ENCODE assay signal across 13 cellular contexts in the genomic region with DNA sequence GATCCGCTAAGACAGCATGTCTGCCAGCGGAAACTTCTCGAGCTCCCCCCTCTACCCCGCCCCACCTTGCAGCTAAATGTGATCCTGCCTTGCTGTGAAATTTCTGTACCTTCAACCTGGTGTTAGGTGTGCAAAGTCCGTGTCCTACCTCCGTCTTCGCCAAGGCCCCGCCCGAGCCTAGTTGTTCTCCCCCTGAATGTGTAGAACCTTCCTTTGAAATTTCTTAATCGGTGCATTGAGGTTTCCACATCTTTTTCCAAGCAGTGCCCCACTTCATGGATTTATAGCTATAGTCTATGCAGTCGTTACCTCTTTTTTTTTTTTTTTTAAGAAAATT. TPM values are rescaled to one million over a fixed set of nuclear protein-coding genes. Genes with fewer than 3 reads are reported as not detected.
DNase-seq lines count a peak whose midpoint lies in the region; ATAC-seq and TF ChIP-seq lines count a peak whose summit lies in the region.
"Had no signal": no experiment of that assay in that cellular context is flagged by ENCODE, and none has a peak within 500 bp of the region (broad histone marks: within the 10 kb centered on the region; RNA-seq: fewer than 3 reads in every experiment).

No MANE protein-coding gene starts in this region.

- CTCF ChIA-PET in CD8-positive, alpha-beta T cell (lab: Charles Lee) = interaction anchor here (0.7 kb wide), 2 partner anchors 30 to 623 kb away, joined by 3 read pairs; no protein-coding TSS in a partner anchor

- H3K4me3 ChIP-seq in AG10803 (ENCODE audit: low read length) (peak overlapping the region; percentile 86), neural progenitor cell (no peak overlapping the region)
- no peak overlapping the region for H3K4me3 ChIP-seq in CD8-positive, alpha-beta T cell (ENCODE audit: low read depth, low read length)

- H3K36me3 Mint-ChIP-seq in CD8-positive, alpha-beta T cell = no peaks in the 10 kb centered on the region
- H3K36me3 Mint-ChIP-seq in activated T-helper 2 cell treated with anti-CD3 and anti-CD28 coated beads, Interferon-gamma antibody, Interleukin-2, Interleukin-4, amounts not matched to agents 10 μg/mL and 5 μg/mL and 100 μg/mL, durations not matched to agents 14 hours and 24 hours and 36 hours (ENCODE audit: low read depth) = peaks cover 2% of the 10 kb centered on the region
- H3K36me3 Mint-ChIP-seq in natural killer cell (no peaks in the 10 kb centered on the region), neural progenitor cell (no peaks in the 10 kb centered on the region)

- H3K27ac Mint-ChIP-seq in CD8-positive, alpha-beta T cell = no peak overlapping the region
- H3K27ac Mint-ChIP-seq in activated T-helper 2 cell treated with anti-CD3 and anti-CD28 coated beads, Interferon-gamma antibody, Interleukin-2, Interleukin-4, amounts not matched to agents 10 μg/mL and 5 μg/mL and 100 μg/mL, durations not matched to agents 14 hours and 24 hours and 36 hours = peak overlapping the region; percentile 50
- H3K27ac Mint-ChIP-seq in natural killer cell = no peak overlapping the region
- H3K27ac Mint-ChIP-seq in neural progenitor cell = no peak overlapping the region

- H3K4me1 Mint-ChIP-seq in CD8-positive, alpha-beta T cell (ENCODE audit: low read depth) = peaks cover 28% of the 10 kb centered on the region
- peaks cover 6% of the 10 kb centered on the region for H3K4me1 Mint-ChIP-seq in activated T-helper 2 cell treated with anti-CD3 and anti-CD28 coated beads, Interferon-gamma antibody, Interleukin-2, Interleukin-4, amounts not matched to agents 10 μg/mL and 5 μg/mL and 100 μg/mL, durations not matched to agents 14 hours and 24 hours and 36 hours (ENCODE audit: low read depth)
- H3K4me1 Mint-ChIP-seq in natural killer cell = peaks cover 18 to 31% of the 10 kb centered on the region in 2 donors
- no peaks in the 10 kb centered on the region for H3K4me1 Mint-ChIP-seq in neural progenitor cell

- peaks cover 75% of the 10 kb centered on the region for H4K20me1 ChIP-seq in neural progenitor cell (ENCODE audit: low read depth)

- ATAC-seq in CD8-positive, alpha-beta T cell = no peak
- ATAC-seq in natural killer cell (no peak), HG03097 (IDR thresholded peaks at IDR 0.05; ENCODE audit: low FRiP score, unreplicated experiment) (no peak)

- H3K27ac ChIP-seq in CD8-positive, alpha-beta T cell (ENCODE audit: low read depth, low read length) = no peak overlapping the region
- no peak overlapping the region for H3K27ac ChIP-seq in neural progenitor cell
- H3K27ac ChIP-seq: BLaER1 treated with 17β-estradiol and CSF1 and Interleukin-3, amounts not matched to agents 10 nM and 100 nM; pancreas; upper lobe of left lung had no signal

- H3K36me3 ChIP-seq in CD8-positive, alpha-beta T cell (ENCODE audit: insufficient read depth, low read length) = no peaks in the 10 kb centered on the region
- H3K36me3 ChIP-seq in neural progenitor cell = no peaks in the 10 kb centered on the region
- H3K36me3 ChIP-seq: BLaER1 treated with 17β-estradiol and CSF1 and Interleukin-3, amounts not matched to agents 10 nM and 100 nM; pancreas; SJCRH30; upper lobe of left lung had no signal

- peak overlapping the region; percentile 61 for H3K4me3 Mint-ChIP-seq in CD8-positive, alpha-beta T cell
- H3K4me3 Mint-ChIP-seq in activated T-helper 2 cell treated with anti-CD3 and anti-CD28 coated beads, Interferon-gamma antibody, Interleukin-2, Interleukin-4, amounts not matched to agents 10 μg/mL and 5 μg/mL and 100 μg/mL, durations not matched to agents 14 hours and 24 hours and 36 hours (ENCODE audit: low read depth) = no peak overlapping the region
- H3K4me3 Mint-ChIP-seq in natural killer cell = peak overlapping the region; percentile 64
- no peak overlapping the region for H3K4me3 Mint-ChIP-seq in neural progenitor cell

- no peak for DNase-seq in AG10803 (ENCODE audit: low read depth)
- no peak for DNase-seq in CD8-positive, alpha-beta T cell
- no peak for DNase-seq in activated T-helper 2 cell treated with anti-CD3 and anti-CD28 coated beads, Interferon-gamma antibody, Interleukin-2, Interleukin-4, amounts not matched to agents 10 μg/mL and 5 μg/mL and 100 μg/mL, durations not matched to agents 14 hours and 24 hours and 36 hours (ENCODE audit: low spot score)
- no peak for DNase-seq in natural killer cell
- DNase-seq in neural progenitor cell (ENCODE audit: low spot score) = no peak
- DNase-seq in RPMI8226 = no peak
- DNase-seq: upper lobe of left lung had no signal

- POLR2A ChIA-PET in CD8-positive, alpha-beta T cell (lab: Charles Lee) = interaction anchor here (1.0 to 1.6 kb wide), 2 partner anchors 15 to 18 kb away, joined by 3 read pairs; no protein-coding TSS in a partner anchor

- peaks cover 2% of the 10 kb centered on the region for H3K9me3 Mint-ChIP-seq in CD8-positive, alpha-beta T cell
- H3K9me3 Mint-ChIP-seq in activated T-helper 2 cell treated with anti-CD3 and anti-CD28 coated beads, Interferon-gamma antibody, Interleukin-2, Interleukin-4, amounts not matched to agents 10 μg/mL and 5 μg/mL and 100 μg/mL, durations not matched to agents 14 hours and 24 hours and 36 hours = no peaks in the 10 kb centered on the region
- H3K9me3 Mint-ChIP-seq in natural killer cell (no peaks in the 10 kb centered on the region), neural progenitor cell (peaks cover 5% of the 10 kb centered on the region)

- no peak overlapping the region for H2AFZ ChIP-seq in neural progenitor cell (replicated peaks)

- intact Hi-C loops in CD8-positive, alpha-beta T cell (cut with DNase I, micrococcal nuclease) = no loop called here
- intact Hi-C loops in activated T-helper 2 cell treated with anti-CD3 and anti-CD28 coated beads, Interferon-gamma antibody, Interleukin-2, Interleukin-4, amounts not matched to agents 10 μg/mL and 5 μg/mL and 100 μg/mL, durations not matched to agents 14 hours and 24 hours and 36 hours (cut with micrococcal nuclease) = no loop called here
- intact Hi-C loops in natural killer cell (cut with micrococcal nuclease) = loop anchor here (5.0 kb wide), 1 partner anchor 37 kb away; no protein-coding TSS in a partner anchor

- H3K9ac ChIP-seq in neural progenitor cell = no peak overlapping the region
- H3K9ac ChIP-seq: BLaER1 treated with 17β-estradiol and CSF1 and Interleukin-3, amounts not matched to agents 10 nM and 100 nM had no signal

- H3K4me1 ChIP-seq in CD8-positive, alpha-beta T cell (ENCODE audit: insufficient read depth, low read length) = peaks cover 32% of the 10 kb centered on the region
- no peaks in the 10 kb centered on the region for H3K4me1 ChIP-seq in neural progenitor cell

- no peak overlapping the region for H3K4me2 ChIP-seq in neural progenitor cell

- no peaks in the 10 kb centered on the region for H3K79me2 ChIP-seq in neural progenitor cell (ENCODE audit: low read depth)

- H3K27me3 Mint-ChIP-seq in CD8-positive, alpha-beta T cell (ENCODE audit: low read depth) = peaks cover 89% of the 10 kb centered on the region
- H3K27me3 Mint-ChIP-seq in activated T-helper 2 cell treated with anti-CD3 and anti-CD28 coated beads, Interferon-gamma antibody, Interleukin-2, Interleukin-4, amounts not matched to agents 10 μg/mL and 5 μg/mL and 100 μg/mL, durations not matched to agents 14 hours and 24 hours and 36 hours (ENCODE audit: low read depth) = peaks cover 84% of the 10 kb centered on the region
- H3K27me3 Mint-ChIP-seq in natural killer cell (ENCODE audit: low read depth in 2 of 2) = peaks cover 82 to 83% of the 10 kb centered on the region in 2 donors
- peaks cover 92% of the 10 kb centered on the region for H3K27me3 Mint-ChIP-seq in neural progenitor cell (ENCODE audit: insufficient read depth, low read depth)

- no peaks in the 10 kb centered on the region for H3K9me3 ChIP-seq in CD8-positive, alpha-beta T cell (ENCODE audit: low read length)
- H3K9me3 ChIP-seq in neural progenitor cell (ENCODE audit: low read depth) = no peaks in the 10 kb centered on the region
- H3K9me3 ChIP-seq: pancreas, SJCRH30, upper lobe of left lung had no signal

- H3K27me3 ChIP-seq in CD8-positive, alpha-beta T cell (ENCODE audit: insufficient read depth, low read length) = peaks cover 90% of the 10 kb centered on the region
- H3K27me3 ChIP-seq in neural progenitor cell = peaks cover 100% of the 10 kb centered on the region

- TF ChIP-seq CTCF in AG10803 (conservative IDR thresholded peaks at IDR 0.05; ENCODE audit: low read length) = no peak
- no peak for TF ChIP-seq CTCF in CD8-positive, alpha-beta T cell (IDR thresholded peaks at IDR 0.05)
- TF ChIP-seq CTCF in natural killer cell (IDR thresholded peaks at IDR 0.05) = no peak
- no peak for TF ChIP-seq CTCF in neural progenitor cell (IDR thresholded peaks at IDR 0.05)

- H3F3A ChIP-seq in neural progenitor cell (ENCODE audit: low read depth) = no peaks in the 10 kb centered on the region

RNA-seq across cellular contexts. Expression of a gene that starts 1.0 kb away (rescaled TPM):
- not detected for total RNA-seq in CD8-positive, alpha-beta T cell
- total RNA-seq in activated T-helper 2 cell treated with anti-CD3 and anti-CD28 coated beads, Interferon-gamma antibody, Interleukin-2, Interleukin-4, amounts not matched to agents 10 μg/mL and 5 μg/mL and 100 μg/mL, durations not matched to agents 14 hours and 24 hours and 36 hours = not detected in 2 replicates
- total RNA-seq in natural killer cell (not detected), neural progenitor cell (ENCODE audit: low replicate concordance) (not detected in 2 replicates)
- total RNA-seq: lung microvascular endothelial cell, pancreas, upper lobe of left lung had no signal

RNA-seq across cellular contexts. Expression of a gene that starts 2.9 kb away (rescaled TPM):
- total RNA-seq in CD8-positive, alpha-beta T cell = not detected
- not detected in 2 replicates for total RNA-seq in activated T-helper 2 cell treated with anti-CD3 and anti-CD28 coated beads, Interferon-gamma antibody, Interleukin-2, Interleukin-4, amounts not matched to agents 10 μg/mL and 5 μg/mL and 100 μg/mL, durations not matched to agents 14 hours and 24 hours and 36 hours
- not detected for total RNA-seq in natural killer cell
- total RNA-seq in neural progenitor cell (ENCODE audit: low replicate concordance) = not detected in 2 replicates
- total RNA-seq: HT1080, lung microvascular endothelial cell, pancreas, upper lobe of left lung had no signal

RNA-seq across cellular contexts. Expression of a gene that starts 9.2 kb away (rescaled TPM):
- not detected for total RNA-seq in CD8-positive, alpha-beta T cell
- not detected in 2 replicates for total RNA-seq in activated T-helper 2 cell treated with anti-CD3 and anti-CD28 coated beads, Interferon-gamma antibody, Interleukin-2, Interleukin-4, amounts not matched to agents 10 μg/mL and 5 μg/mL and 100 μg/mL, durations not matched to agents 14 hours and 24 hours and 36 hours
- not detected for total RNA-seq in natural killer cell
- total RNA-seq in neural progenitor cell (ENCODE audit: low replicate concordance) = not detected in 2 replicates
- total RNA-seq: lung microvascular endothelial cell, upper lobe of left lung had no signal

RNA-seq across cellular contexts. Expression of a gene that starts 21.1 kb away (rescaled TPM):
- not detected for total RNA-seq in CD8-positive, alpha-beta T cell
- not detected in 2 replicates for total RNA-seq in activated T-helper 2 cell treated with anti-CD3 and anti-CD28 coated beads, Interferon-gamma antibody, Interleukin-2, Interleukin-4, amounts not matched to agents 10 μg/mL and 5 μg/mL and 100 μg/mL, durations not matched to agents 14 hours and 24 hours and 36 hours
- total RNA-seq in natural killer cell (not detected), neural progenitor cell (ENCODE audit: low replicate concordance) (not detected in 2 replicates)
- total RNA-seq: HT1080, lung microvascular endothelial cell, pancreas, SJCRH30, upper lobe of left lung had no signal

RNA-seq across cellular contexts. Expression of a gene that starts 24.2 kb away (rescaled TPM):
- total RNA-seq in CD8-positive, alpha-beta T cell = not detected
- not detected in 2 replicates for total RNA-seq in activated T-helper 2 cell treated with anti-CD3 and anti-CD28 coated beads, Interferon-gamma antibody, Interleukin-2, Interleukin-4, amounts not matched to agents 10 μg/mL and 5 μg/mL and 100 μg/mL, durations not matched to agents 14 hours and 24 hours and 36 hours
- total RNA-seq in natural killer cell (not detected), neural progenitor cell (ENCODE audit: low replicate concordance) (not detected in 2 replicates)
- total RNA-seq: lung microvascular endothelial cell had no signal

Comparison
In these comparisons a context has a peak if more than half of its experiments do, and no peak if none do; other contexts are left out.
1. H3K4me3 Mint-ChIP-seq: peak in CD8-positive, alpha-beta T cell (single experiment) and natural killer cell (single experiment); none in activated T-helper 2 cell treated with anti-CD3 and anti-CD28 coated beads, Interferon-gamma antibody, Interleukin-2, Interleukin-4, amounts not matched to agents 10 μg/mL and 5 μg/mL and 100 μg/mL, durations not matched to agents 14 hours and 24 hours and 36 hours (single experiment) and neural progenitor cell (single experiment).